10 cellular contexts compared by ENCODE assay signal in genomic region chr5:62143268-62144229, GRCh38.
DNase-seq lines count a peak whose midpoint lies in the region; ATAC-seq and TF ChIP-seq lines count a peak whose summit lies in the region.
"Had no signal": no experiment of that assay in that cellular context is flagged by ENCODE, and none has a peak within 500 bp of the region (broad histone marks: within the 10 kb centered on the region; RNA-seq: fewer than 3 reads in every experiment).

No MANE protein-coding gene starts in this region.

- TF ChIP-seq CTCF in LNCaP clone FGC (IDR thresholded peaks at IDR 0.05; ENCODE audit: control insufficient read depth, extremely low read depth, insufficient read depth) (peak; percentile 49), brain (conservative IDR thresholded peaks at IDR 0.05) (peak; percentile 69 to 78), sigmoid colon (IDR thresholded peaks at IDR 0.05) (peak in 2 of 4 experiments; percentile 7 to 40), Peyer's patch (IDR thresholded peaks at IDR 0.05) (peak in 3 of 6 experiments; percentile 15 to 33 (median 27))

- intact Hi-C loops in sigmoid colon (cut with DNase I), result no loop called here

- WGBS in sigmoid colon, 2 donors, result 14 to 31% methylated on average over 13 of the region's 13 CpGs

- no peak for TF ChIP-seq EP300 in sigmoid colon (IDR thresholded peaks at IDR 0.05)

- DNase-seq in EH (ENCODE audit: low read depth) (peak; percentile 36), LNCaP clone FGC (ENCODE audit: low read depth) (no peak), midbrain (lab: John Stamatoyannopoulos, UW) (peak; percentile 69), sigmoid colon (no peak), Peyer's patch (no peak)
- DNase-seq in T-helper 2 cell treated with Interferon-gamma antibody and Interleukin-4, amounts not matched to agents 5 μg/mL and 100 μg/mL, for 36 hours (ENCODE audit: low spot score), result no peak

- H3K4me1 Mint-ChIP-seq in brain, result peaks cover 24% of the 10 kb centered on the region
- no peaks in the 10 kb centered on the region for H3K4me1 Mint-ChIP-seq in T-helper 2 cell treated with Interferon-gamma antibody and Interleukin-4, amounts not matched to agents 5 μg/mL and 100 μg/mL, for 36 hours (ENCODE audit: low read depth)

- H3K36me3 ChIP-seq in sigmoid colon, result no peaks in the 10 kb centered on the region
- no peaks in the 10 kb centered on the region for H3K36me3 ChIP-seq in Peyer's patch
- H3K36me3 ChIP-seq: neutrophil, SJCRH30 had no signal

- ATAC-seq in HG03135 (IDR thresholded peaks at IDR 0.05; ENCODE audit: unreplicated experiment), result no peak

- H3K27ac ChIP-seq in sigmoid colon, result no peak overlapping the region
- H3K27ac ChIP-seq in Peyer's patch, result no peak overlapping the region
- H3K27ac ChIP-seq: neutrophil, SJCRH30 had no signal

- no peaks in the 10 kb centered on the region for H3K27me3 ChIP-seq in sigmoid colon
- no peaks in the 10 kb centered on the region for H3K27me3 ChIP-seq in Peyer's patch

- H3K9me3 Mint-ChIP-seq in brain, result peaks cover 0 to 5% (median 0%) of the 10 kb centered on the region in 5 experiments
- no peaks in the 10 kb centered on the region for H3K9me3 Mint-ChIP-seq in T-helper 2 cell treated with Interferon-gamma antibody and Interleukin-4, amounts not matched to agents 5 μg/mL and 100 μg/mL, for 36 hours

- H3K4me3 ChIP-seq in LNCaP clone FGC (ENCODE audit: low read depth, low read length) (no peak overlapping the region), sigmoid colon (no peak overlapping the region), Peyer's patch (no peak overlapping the region)
- H3K4me3 ChIP-seq: SJCRH30 had no signal

- TF ChIP-seq POLR2A in sigmoid colon (IDR thresholded peaks at IDR 0.05), result no peak
- no peak for TF ChIP-seq POLR2A in Peyer's patch (IDR thresholded peaks at IDR 0.05)

- H3K9me3 ChIP-seq in sigmoid colon (no peaks in the 10 kb centered on the region), Peyer's patch (no peaks in the 10 kb centered on the region)
- H3K9me3 ChIP-seq: neutrophil, SJCRH30 had no signal

- H3K27me3 Mint-ChIP-seq in brain, result peaks cover 8% of the 10 kb centered on the region
- peaks cover 29% of the 10 kb centered on the region for H3K27me3 Mint-ChIP-seq in T-helper 2 cell treated with Interferon-gamma antibody and Interleukin-4, amounts not matched to agents 5 μg/mL and 100 μg/mL, for 36 hours (ENCODE audit: low read depth)

- peak overlapping the region in 4 of 5 experiments; percentile 36 to 74 (median 44) for H3K4me3 Mint-ChIP-seq in brain
- no peak overlapping the region for H3K4me3 Mint-ChIP-seq in T-helper 2 cell treated with Interferon-gamma antibody and Interleukin-4, amounts not matched to agents 5 μg/mL and 100 μg/mL, for 36 hours

- peak overlapping the region in 4 of 5 experiments; percentile 9 to 70 (median 35) for H3K27ac Mint-ChIP-seq in brain
- H3K27ac Mint-ChIP-seq in T-helper 2 cell treated with Interferon-gamma antibody and Interleukin-4, amounts not matched to agents 5 μg/mL and 100 μg/mL, for 36 hours, result no peak overlapping the region

- H3K36me3 Mint-ChIP-seq in brain, result no peaks in the 10 kb centered on the region
- H3K36me3 Mint-ChIP-seq in T-helper 2 cell treated with Interferon-gamma antibody and Interleukin-4, amounts not matched to agents 5 μg/mL and 100 μg/mL, for 36 hours (ENCODE audit: low read depth), result no peaks in the 10 kb centered on the region

- H3K4me1 ChIP-seq in sigmoid colon, result no peaks in the 10 kb centered on the region
- no peaks in the 10 kb centered on the region for H3K4me1 ChIP-seq in Peyer's patch
- H3K4me1 ChIP-seq: SJCRH30 had no signal

Comparison
In these comparisons a context has a peak if more than half of its experiments do, and no peak if none do; other contexts are left out.
1. DNase-seq: peak in EH (single experiment) and midbrain (single experiment); none in LNCaP clone FGC (single experiment), T-helper 2 cell treated with Interferon-gamma antibody and Interleukin-4, amounts not matched to agents 5 μg/mL and 100 μg/mL, for 36 hours (single experiment), sigmoid colon (single experiment) and Peyer's patch (0 of 3).